In the genomic region with DNA sequence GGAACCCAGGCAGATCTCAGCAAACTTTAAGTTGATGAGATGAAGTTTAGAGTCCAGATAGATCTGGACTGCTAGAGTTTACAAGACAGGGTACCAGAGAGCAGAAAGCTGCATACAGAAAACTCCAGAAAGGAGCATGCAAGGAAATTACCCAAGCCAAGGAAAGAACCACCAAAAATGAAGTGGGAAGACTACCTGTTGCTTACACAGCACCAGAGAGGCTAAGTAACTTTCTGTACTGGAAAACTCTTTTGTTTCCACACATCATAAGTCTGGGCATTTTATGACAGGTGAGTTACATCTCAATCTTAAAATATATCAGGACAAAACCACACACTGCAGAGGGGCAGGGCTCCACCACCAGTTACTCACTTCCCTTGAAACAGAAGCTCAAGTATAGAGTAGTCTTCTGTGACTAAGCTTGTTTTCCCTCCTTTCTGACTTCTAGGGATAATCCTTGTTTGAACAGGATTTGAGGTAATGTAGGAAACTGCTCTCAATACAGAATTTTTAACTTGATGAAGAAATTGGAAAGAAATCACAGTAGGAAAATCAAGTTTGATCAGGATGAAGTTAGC, we compare ENCODE assay signal across 29 cellular contexts. TPM values are rescaled to one million over a fixed set of nuclear protein-coding genes. Genes with fewer than 3 reads are reported as not detected.
DNase-seq lines count a peak whose midpoint lies in the region; ATAC-seq, FAIRE-seq and TF ChIP-seq lines count a peak whose summit lies in the region.
"Had no signal": no experiment of that assay in that cellular context is flagged by ENCODE, and none has a peak within 500 bp of the region (broad histone marks: within the 10 kb centered on the region; RNA-seq: fewer than 3 reads in every experiment).

No MANE protein-coding gene starts in this region.

- no peak for TF ChIP-seq POLR2A in HepG2 (IDR thresholded peaks at IDR 0.05; ENCODE audit: insufficient read depth in 1 of 2, low read depth in 2 of 2, low read length in 2 of 2)
- TF ChIP-seq POLR2A in right lobe of liver (IDR thresholded peaks at IDR 0.05): no peak

- H3K4me1 ChIP-seq in HepG2 (ENCODE audit: insufficient read depth, low read length) (peaks cover 19% of the 10 kb centered on the region), right lobe of liver (no peaks in the 10 kb centered on the region), foreskin keratinocyte (peaks cover 10% of the 10 kb centered on the region)
- H3K4me1 ChIP-seq: BLaER1 treated with 17β-estradiol and CSF1 and Interleukin-3, amounts not matched to agents 10 nM and 100 nM had no signal

- no peaks in the 10 kb centered on the region for H3K79me2 ChIP-seq in HepG2 (ENCODE audit: insufficient read depth, low read length)

- H3K27me3 ChIP-seq in HepG2 (ENCODE audit: control insufficient read depth in 1 of 2, insufficient read depth in 2 of 2, low read length in 2 of 2) (no peaks in the 10 kb centered on the region), right lobe of liver (no peaks in the 10 kb centered on the region), foreskin keratinocyte (no peaks in the 10 kb centered on the region)
- H3K27me3 ChIP-seq: BLaER1 treated with 17β-estradiol and CSF1 and Interleukin-3, amounts not matched to agents 10 nM and 100 nM; cardiac muscle cell; neutrophil had no signal

- H4K20me1 ChIP-seq in HepG2 (ENCODE audit: insufficient read depth, low read length): no peaks in the 10 kb centered on the region
- H4K20me1 ChIP-seq: BLaER1 treated with 17β-estradiol and CSF1 and Interleukin-3, amounts not matched to agents 10 nM and 100 nM had no signal

- intact Hi-C loops in HepG2 (cut with micrococcal nuclease; ENCODE audit: unreplicated experiment): no loop called here
- intact Hi-C loops in right lobe of liver (cut with DNase I): no loop called here

- H3K27ac ChIP-seq in HepG2 (ENCODE audit: extremely low read length, insufficient read depth, low read length) (no peak overlapping the region), right lobe of liver (no peak overlapping the region), foreskin keratinocyte (no peak overlapping the region)
- H3K27ac ChIP-seq: BLaER1 treated with 17β-estradiol and CSF1 and Interleukin-3, amounts not matched to agents 10 nM and 100 nM; cardiac muscle cell; coronary artery; neutrophil had no signal

- H3K9ac ChIP-seq in HepG2 (ENCODE audit: insufficient read depth, low read depth, low read length): no peak overlapping the region
- H3K9ac ChIP-seq: BLaER1 treated with 17β-estradiol and CSF1 and Interleukin-3, amounts not matched to agents 10 nM and 100 nM had no signal

- no peak overlapping the region for H3K4me3 ChIP-seq in HepG2 (replicated peaks in 1 of 3; ENCODE audit: insufficient read depth in 1 of 3, low read depth in 2 of 3, low read length in 3 of 3)
- H3K4me3 ChIP-seq in right lobe of liver: no peak overlapping the region
- H3K4me3 ChIP-seq: BLaER1 treated with 17β-estradiol and CSF1 and Interleukin-3, amounts not matched to agents 10 nM and 100 nM; cardiac muscle cell; coronary artery had no signal

- ATAC-seq in HepG2: peak; percentile 23; the same call in 1 of the 3 replicates
- no peak for ATAC-seq in right lobe of liver
- ATAC-seq in foreskin keratinocyte: peak; percentile 96
- no peak for ATAC-seq in effector memory CD8-positive, alpha-beta T cell (replicated peaks)
- ATAC-seq: activated T-cell treated with anti-CD3 and anti-CD28 coated beads, Interleukin-2, amount 50 U/mL, for 4 hours; HCT116 had no signal

- CTCF ChIA-PET in HepG2 (lab: Yijun Ruan, JAX; ENCODE audit: low intra/inter-chr PET ratio, low total read pairs): no interaction called here

- no peak overlapping the region for H3K4me3 Mint-ChIP-seq in effector memory CD8-positive, alpha-beta T cell
- H3K4me3 Mint-ChIP-seq: activated T-cell treated with anti-CD3 and anti-CD28 coated beads, Interleukin-2, amount 50 U/mL, for 4 hours; endodermal cell; memory B cell had no signal

- no peak for TF ChIP-seq RAD21 in HepG2 (CRISPR knock-in tag; IDR thresholded peaks at IDR 0.05)

- DNase-seq in HepG2 (ENCODE audit: low spot score) (no peak), right lobe of liver (no peak), RKO (ENCODE audit: low spot score) (peak; percentile 30), foreskin keratinocyte (peak; percentile 59 to 72), NCI-H187 (lab: John Stamatoyannopoulos, UW) (no peak), islet precursor cell (no peak), kidney glomerular epithelial cell (lab: John Stamatoyannopoulos, UW) (no peak)
- DNase-seq in effector memory CD8-positive, alpha-beta T cell: no peak
- DNase-seq: ACHN; activated CD4-positive, CD25-positive, alpha-beta regulatory T cell treated with anti-CD3 and anti-CD28 coated beads, Interleukin-2, amount 50 U/mL, for 72 hours; activated CD8-positive, alpha-beta memory T cell treated with anti-CD3 and anti-CD28 coated beads for 24 hours; activated naive CD4-positive, alpha-beta T cell treated with Interleukin-2 at 50 U/mL for 16 hours; activated T-cell treated with anti-CD3 and anti-CD28 coated beads, Interleukin-2, amount 50 U/mL, for 4 hours; amygdala; endodermal cell; MM.1S; NCI-H1417; NCI-H510A treated with DMSO at 0.1 percent for 48 hours; NK-92 treated with Interleukin-12 subunit alpha and Interleukin-12 subunit beta, amount 100 ng/mL, for 24 hours; stimulated activated CD4-positive, alpha-beta T cell treated with anti-CD3 and anti-CD28 coated beads, Interleukin-1b, Interleukin-23, amount 100 ng/mL, for 48 hours; substantia nigra had no signal

- no peaks in the 10 kb centered on the region for H3K9me3 Mint-ChIP-seq in effector memory CD8-positive, alpha-beta T cell
- H3K9me3 Mint-ChIP-seq: activated T-cell treated with anti-CD3 and anti-CD28 coated beads, Interleukin-2, amount 50 U/mL, for 4 hours; endodermal cell; memory B cell had no signal

- H3K9me3 ChIP-seq in HepG2 (ENCODE audit: low read length) (no peaks in the 10 kb centered on the region), right lobe of liver (no peaks in the 10 kb centered on the region)
- H3K9me3 ChIP-seq: neutrophil had no signal

- BruUV-seq in HepG2 (replicated peaks; lab: Mats Ljungman, UMichigan): no TSS peak

- TF ChIP-seq CTCF in HepG2 (CRISPR knock-in tag; IDR thresholded peaks at IDR 0.05) (no peak), right lobe of liver (IDR thresholded peaks at IDR 0.05) (no peak), foreskin keratinocyte (conservative IDR thresholded peaks at IDR 0.05) (no peak)

- in situ Hi-C loops in HepG2 (cut with HindIII; ENCODE audit: extremely low pct_ligation_motif_present, low pct_unique_long_range_greater_than_20kb): no loop called here

- FAIRE-seq in HepG2 (lab: Jason Lieb, UNC): no peak
- FAIRE-seq: small intestine had no signal

- H3K27ac Mint-ChIP-seq in effector memory CD8-positive, alpha-beta T cell: no peak overlapping the region
- H3K27ac Mint-ChIP-seq: endodermal cell, memory B cell had no signal

- TF ChIP-seq EP300 in HepG2 (IDR thresholded peaks at IDR 0.05; ENCODE audit: low read depth in 2 of 2, low read length in 2 of 2): no peak
- TF ChIP-seq EP300 in HepG2 (CRISPR knock-in tag; IDR thresholded peaks at IDR 0.05; ENCODE audit: borderline replicate concordance): no peak

- H2AFZ ChIP-seq in HepG2 (ENCODE audit: low read length): no peak overlapping the region

- peaks cover 5% of the 10 kb centered on the region for H3K36me3 Mint-ChIP-seq in effector memory CD8-positive, alpha-beta T cell (ENCODE audit: insufficient read depth)
- H3K36me3 Mint-ChIP-seq: memory B cell had no signal

- H3K36me3 ChIP-seq in HepG2 (replicated peaks in 1 of 2; ENCODE audit: control insufficient read depth in 1 of 2, insufficient read depth in 2 of 2, low read length in 2 of 2): 0 out of 5 replicates have a peak, but pooled peaks cover 0 to 1% of the 10 kb centered on the region in 2 experiments
- no peaks in the 10 kb centered on the region for H3K36me3 ChIP-seq in right lobe of liver
- H3K36me3 ChIP-seq: cardiac muscle cell, neutrophil had no signal

- no peaks in the 10 kb centered on the region for H3K4me1 Mint-ChIP-seq in effector memory CD8-positive, alpha-beta T cell (ENCODE audit: low read depth in 2 of 2)
- H3K4me1 Mint-ChIP-seq: memory B cell had no signal

- no peaks in the 10 kb centered on the region for H3K27me3 Mint-ChIP-seq in effector memory CD8-positive, alpha-beta T cell
- H3K27me3 Mint-ChIP-seq: memory B cell had no signal

- no peak overlapping the region for H3K4me2 ChIP-seq in HepG2 (ENCODE audit: low read depth, low read length)
- H3K4me2 ChIP-seq: BLaER1 treated with 17β-estradiol and CSF1 and Interleukin-3, amounts not matched to agents 10 nM and 100 nM had no signal

- POLR2A ChIA-PET in HepG2 (lab: Yijun Ruan, JAX): no interaction called here

RNA-seq across cellular contexts. Expression of gene GJA9, which starts 17.4 kb away (rescaled TPM):
- total RNA-seq in HepG2 (2016; rRNA removed; fragmentation: Illumina TruSeq; extraction: Trizol) (0.13 and 0.14 TPM in 2 replicates), right lobe of liver (not detected), foreskin keratinocyte (0.21 and 0.27 TPM in 2 replicates)
- total RNA-seq in HepG2 (2016; cell fraction: cytosol; rRNA removed; fragmentation: Illumina TruSeq; extraction: Trizol; ENCODE audit: low read depth): not detected in 2 replicates
- total RNA-seq in HepG2 (2016; cell fraction: insoluble cytoplasmic fraction; rRNA removed; fragmentation: Illumina TruSeq; extraction: Trizol): 0.17 and 0.22 TPM in 2 replicates
- 0.09 and 0.10 TPM in 2 replicates for total RNA-seq in HepG2 (2016; cell fraction: membrane; rRNA removed; fragmentation: Illumina TruSeq; extraction: Trizol)
- 0.28 TPM in 1 of 2 replicates, not detected in the other for total RNA-seq in HepG2 (2016; cell fraction: nucleus; rRNA removed; fragmentation: Illumina TruSeq; extraction: Trizol)
- polyA plus RNA-seq in HepG2 (2011; rRNA removed) (0.08 TPM in 1 of 2 replicates, not detected in the other), foreskin keratinocyte (0.26 and 0.37 TPM in 2 replicates)
- 0.03 and 0.06 TPM in 2 replicates for polyA plus RNA-seq in HepG2 (2011; cell fraction: cytosol; rRNA removed)
- polyA plus RNA-seq in HepG2 (2011; cell fraction: nucleus; rRNA removed): not detected in 2 replicates
- polyA plus RNA-seq in HepG2 (2012): 0.15 TPM in 1 of 2 replicates, not detected in the other
- polyA plus RNA-seq in HepG2 (2016; cell fraction: cytosol; fragmentation: Illumina TruSeq; extraction: Trizol; ENCODE audit: low read depth): not detected in 2 replicates
- 0.13 and 0.21 TPM in 2 replicates for polyA plus RNA-seq in HepG2 (2016; cell fraction: insoluble cytoplasmic fraction; fragmentation: Illumina TruSeq; extraction: Trizol; ENCODE audit: low read depth)
- polyA plus RNA-seq in HepG2 (2016; cell fraction: membrane; fragmentation: Illumina TruSeq; extraction: Trizol; ENCODE audit: low read depth): not detected in 2 replicates
- 0.56 TPM in 1 of 2 replicates, not detected in the other for polyA plus RNA-seq in HepG2 (2016; cell fraction: nucleus; fragmentation: Illumina TruSeq; extraction: Trizol; ENCODE audit: insufficient read depth, low read depth)
- polyA minus RNA-seq in HepG2 (2011; rRNA and poly(A)+ RNA removed; ENCODE audit: low replicate concordance): not detected in 2 replicates
- polyA minus RNA-seq in HepG2 (2011; cell fraction: cytosol; rRNA and poly(A)+ RNA removed): not detected in 2 replicates
- polyA minus RNA-seq in HepG2 (2011; cell fraction: nucleus; rRNA and poly(A)+ RNA removed): 0.39 TPM in 1 of 2 replicates, not detected in the other
- total RNA-seq: activated T-cell treated with anti-CD3 and anti-CD28 coated beads, Interleukin-2, amount 50 U/mL, for 4 hours; cardiac muscle cell; endodermal cell; pulmonary artery endothelial cell had no signal
- polyA plus RNA-seq: cardiac muscle cell, small intestine had no signal

RNA-seq across cellular contexts. Expression of gene MYCBP, which starts 25.6 kb away (rescaled TPM):
- total RNA-seq in HepG2 (2016; rRNA removed; fragmentation: Illumina TruSeq; extraction: Trizol): 30.4 and 48.0 TPM in 2 replicates
- total RNA-seq in HepG2 (2016; cell fraction: cytosol; rRNA removed; fragmentation: Illumina TruSeq; extraction: Trizol; ENCODE audit: low read depth): 10.0 and 12.2 TPM in 2 replicates
- 33.3 and 50.7 TPM in 2 replicates for total RNA-seq in HepG2 (2016; cell fraction: insoluble cytoplasmic fraction; rRNA removed; fragmentation: Illumina TruSeq; extraction: Trizol)
- 22.0 and 23.3 TPM in 2 replicates for total RNA-seq in HepG2 (2016; cell fraction: membrane; rRNA removed; fragmentation: Illumina TruSeq; extraction: Trizol)
- 10.0 and 11.9 TPM in 2 replicates for total RNA-seq in HepG2 (2016; cell fraction: nucleus; rRNA removed; fragmentation: Illumina TruSeq; extraction: Trizol)
- 7.3 and 11.4 TPM in 2 replicates for polyA plus RNA-seq in HepG2 (2011; rRNA removed)
- 5.2 and 7.3 TPM in 2 replicates for polyA plus RNA-seq in HepG2 (2011; cell fraction: cytosol; rRNA removed)
- 3.1 TPM in 2 replicates for polyA plus RNA-seq in HepG2 (2011; cell fraction: nucleus; rRNA removed)
- 8.4 and 13.0 TPM in 2 replicates for polyA plus RNA-seq in HepG2 (2012)
- 9.9 and 14.2 TPM in 2 replicates for polyA plus RNA-seq in HepG2 (2016; cell fraction: cytosol; fragmentation: Illumina TruSeq; extraction: Trizol; ENCODE audit: low read depth)
- polyA plus RNA-seq in HepG2 (2016; cell fraction: insoluble cytoplasmic fraction; fragmentation: Illumina TruSeq; extraction: Trizol; ENCODE audit: low read depth): 42.9 and 47.5 TPM in 2 replicates
- polyA plus RNA-seq in HepG2 (2016; cell fraction: membrane; fragmentation: Illumina TruSeq; extraction: Trizol; ENCODE audit: low read depth): 16.2 and 19.1 TPM in 2 replicates
- polyA plus RNA-seq in HepG2 (2016; cell fraction: nucleus; fragmentation: Illumina TruSeq; extraction: Trizol; ENCODE audit: insufficient read depth, low read depth): 19.6 and 22.1 TPM in 2 replicates
- polyA minus RNA-seq in HepG2 (2011; rRNA and poly(A)+ RNA removed; ENCODE audit: low replicate concordance): 6.1 and 15.7 TPM in 2 replicates
- polyA minus RNA-seq in HepG2 (2011; cell fraction: cytosol; rRNA and poly(A)+ RNA removed): 3.9 and 4.5 TPM in 2 replicates
- polyA minus RNA-seq in HepG2 (2011; cell fraction: nucleus; rRNA and poly(A)+ RNA removed): 2.8 and 3.1 TPM in 2 replicates
- 10 to 100 TPM in 2 of 6 experiments, 1 to 10 TPM in 4; 6.0 to 14.4 (median 8.3) TPM for total RNA-seq in right lobe of liver
- 33.9 and 41.1 TPM in 2 replicates for total RNA-seq in foreskin keratinocyte
- polyA plus RNA-seq in foreskin keratinocyte: 24.1 and 28.7 TPM in 2 replicates

RNA-seq across cellular contexts. Expression of gene RRAGC, which starts 39.2 kb away (rescaled TPM):
- total RNA-seq in HepG2 (2016; rRNA removed; fragmentation: Illumina TruSeq; extraction: Trizol): 7.6 and 15.4 TPM in 2 replicates
- total RNA-seq in HepG2 (2016; cell fraction: cytosol; rRNA removed; fragmentation: Illumina TruSeq; extraction: Trizol; ENCODE audit: low read depth): 1.3 and 1.9 TPM in 2 replicates
- 7.2 and 15.3 TPM in 2 replicates for total RNA-seq in HepG2 (2016; cell fraction: insoluble cytoplasmic fraction; rRNA removed; fragmentation: Illumina TruSeq; extraction: Trizol)
- total RNA-seq in HepG2 (2016; cell fraction: membrane; rRNA removed; fragmentation: Illumina TruSeq; extraction: Trizol): 9.7 and 10.7 TPM in 2 replicates
- total RNA-seq in HepG2 (2016; cell fraction: nucleus; rRNA removed; fragmentation: Illumina TruSeq; extraction: Trizol): 9.1 and 9.3 TPM in 2 replicates
- polyA plus RNA-seq in HepG2 (2011; rRNA removed): 6.4 and 8.0 TPM in 2 replicates
- 3.0 and 5.7 TPM in 2 replicates for polyA plus RNA-seq in HepG2 (2011; cell fraction: cytosol; rRNA removed)
- 1.9 and 3.1 TPM in 2 replicates for polyA plus RNA-seq in HepG2 (2011; cell fraction: nucleus; rRNA removed)
- polyA plus RNA-seq in HepG2 (2012): 9.8 TPM in 2 replicates
- 2.5 and 2.7 TPM in 2 replicates for polyA plus RNA-seq in HepG2 (2016; cell fraction: cytosol; fragmentation: Illumina TruSeq; extraction: Trizol; ENCODE audit: low read depth)
- polyA plus RNA-seq in HepG2 (2016; cell fraction: insoluble cytoplasmic fraction; fragmentation: Illumina TruSeq; extraction: Trizol; ENCODE audit: low read depth): 19.5 and 20.8 TPM in 2 replicates
- polyA plus RNA-seq in HepG2 (2016; cell fraction: membrane; fragmentation: Illumina TruSeq; extraction: Trizol; ENCODE audit: low read depth): 8.9 and 9.1 TPM in 2 replicates
- polyA plus RNA-seq in HepG2 (2016; cell fraction: nucleus; fragmentation: Illumina TruSeq; extraction: Trizol; ENCODE audit: insufficient read depth, low read depth): 14.3 and 14.5 TPM in 2 replicates
- polyA minus RNA-seq in HepG2 (2011; rRNA and poly(A)+ RNA removed; ENCODE audit: low replicate concordance): 2.3 and 4.8 TPM in 2 replicates
- polyA minus RNA-seq in HepG2 (2011; cell fraction: cytosol; rRNA and poly(A)+ RNA removed): 3.9 and 4.6 TPM in 2 replicates
- 6.1 and 7.0 TPM in 2 replicates for polyA minus RNA-seq in HepG2 (2011; cell fraction: nucleus; rRNA and poly(A)+ RNA removed)
- 10 to 100 TPM in 2 of 6 experiments, 1 to 10 TPM in 4; 7.6 to 16.5 (median 8.6) TPM for total RNA-seq in right lobe of liver
- 25.8 and 27.4 TPM in 2 replicates for total RNA-seq in foreskin keratinocyte
- 17.2 and 20.4 TPM in 2 replicates for polyA plus RNA-seq in foreskin keratinocyte

RNA-seq across cellular contexts. Expression of gene RHBDL2, which starts 42.9 kb away (rescaled TPM):
- 3.4 and 5.4 TPM in 2 replicates for total RNA-seq in HepG2 (2016; rRNA removed; fragmentation: Illumina TruSeq; extraction: Trizol)
- total RNA-seq in HepG2 (2016; cell fraction: cytosol; rRNA removed; fragmentation: Illumina TruSeq; extraction: Trizol; ENCODE audit: low read depth): 1.3 and 2.6 TPM in 2 replicates
- total RNA-seq in HepG2 (2016; cell fraction: insoluble cytoplasmic fraction; rRNA removed; fragmentation: Illumina TruSeq; extraction: Trizol): 4.7 and 6.2 TPM in 2 replicates
- total RNA-seq in HepG2 (2016; cell fraction: membrane; rRNA removed; fragmentation: Illumina TruSeq; extraction: Trizol): 2.2 and 3.0 TPM in 2 replicates
- 5.1 TPM in 2 replicates for total RNA-seq in HepG2 (2016; cell fraction: nucleus; rRNA removed; fragmentation: Illumina TruSeq; extraction: Trizol)
- polyA plus RNA-seq in HepG2 (2011; rRNA removed): 1.6 and 3.3 TPM in 2 replicates
- 2.0 and 2.4 TPM in 2 replicates for polyA plus RNA-seq in HepG2 (2011; cell fraction: cytosol; rRNA removed)
- polyA plus RNA-seq in HepG2 (2011; cell fraction: nucleus; rRNA removed): 0.93 and 1.8 TPM in 2 replicates
- polyA plus RNA-seq in HepG2 (2012): 3.0 and 9.6 TPM in 2 replicates
- polyA plus RNA-seq in HepG2 (2016; cell fraction: cytosol; fragmentation: Illumina TruSeq; extraction: Trizol; ENCODE audit: low read depth): 1.1 and 1.2 TPM in 2 replicates
- 2.6 and 4.0 TPM in 2 replicates for polyA plus RNA-seq in HepG2 (2016; cell fraction: insoluble cytoplasmic fraction; fragmentation: Illumina TruSeq; extraction: Trizol; ENCODE audit: low read depth)
- polyA plus RNA-seq in HepG2 (2016; cell fraction: membrane; fragmentation: Illumina TruSeq; extraction: Trizol; ENCODE audit: low read depth): 1.4 and 2.6 TPM in 2 replicates
- 4.2 and 5.7 TPM in 2 replicates for polyA plus RNA-seq in HepG2 (2016; cell fraction: nucleus; fragmentation: Illumina TruSeq; extraction: Trizol; ENCODE audit: insufficient read depth, low read depth)
- 0.96 and 1.6 TPM in 2 replicates for polyA minus RNA-seq in HepG2 (2011; rRNA and poly(A)+ RNA removed; ENCODE audit: low replicate concordance)
- polyA minus RNA-seq in HepG2 (2011; cell fraction: cytosol; rRNA and poly(A)+ RNA removed): 0.62 and 1.4 TPM in 2 replicates
- polyA minus RNA-seq in HepG2 (2011; cell fraction: nucleus; rRNA and poly(A)+ RNA removed): 1.9 and 2.2 TPM in 2 replicates
- total RNA-seq in right lobe of liver: under 1 TPM in 1 of 6 experiments, not detected in 5; 0.12 TPM
- 6.3 and 10.6 TPM in 2 replicates for total RNA-seq in foreskin keratinocyte
- polyA plus RNA-seq in foreskin keratinocyte: 7.2 and 8.6 TPM in 2 replicates
- total RNA-seq: activated T-cell treated with anti-CD3 and anti-CD28 coated beads, Interleukin-2, amount 50 U/mL, for 4 hours; cardiac muscle cell; endodermal cell had no signal

Comparison
In these comparisons a context has a peak if more than half of its experiments do, and no peak if none do; other contexts are left out.
1. ATAC-seq: peak in HepG2 (single experiment) and foreskin keratinocyte (single experiment); none in right lobe of liver (0 of 4) and effector memory CD8-positive, alpha-beta T cell (single experiment).
2. DNase-seq: peak in RKO (single experiment) and foreskin keratinocyte (2 of 2); none in HepG2 (single experiment), right lobe of liver (0 of 3), effector memory CD8-positive, alpha-beta T cell (0 of 3), NCI-H187 (0 of 2), islet precursor cell (single experiment) and kidney glomerular epithelial cell (single experiment).